2 cellular contexts compared by ENCODE assay signal in genomic region chr11:12312132-12312531, GRCh38.
TF ChIP-seq lines count a peak whose summit lies in the region.

No MANE protein-coding gene starts in this region.

TF ChIP-seq in IMR-90, 13 proteins besides CTCF, POLR2A, EP300 and RAD21 (continued from another document):
- no peak for TF ChIP-seq ELK1 (IDR thresholded peaks at IDR 0.05; ENCODE audit: borderline replicate concordance, low read depth, low read length)

TF ChIP-seq in K562, 482 proteins besides CTCF, POLR2A, EP300 and RAD21 (continued from another document):
- TF ChIP-seq BRF2 (IDR thresholded peaks at IDR 0.05; ENCODE audit: borderline replicate concordance, insufficient read depth, insufficient read length) (no peak), ZNF316 (IDR thresholded peaks at IDR 0.05) (peak; percentile 80)
